In the genomic region with DNA sequence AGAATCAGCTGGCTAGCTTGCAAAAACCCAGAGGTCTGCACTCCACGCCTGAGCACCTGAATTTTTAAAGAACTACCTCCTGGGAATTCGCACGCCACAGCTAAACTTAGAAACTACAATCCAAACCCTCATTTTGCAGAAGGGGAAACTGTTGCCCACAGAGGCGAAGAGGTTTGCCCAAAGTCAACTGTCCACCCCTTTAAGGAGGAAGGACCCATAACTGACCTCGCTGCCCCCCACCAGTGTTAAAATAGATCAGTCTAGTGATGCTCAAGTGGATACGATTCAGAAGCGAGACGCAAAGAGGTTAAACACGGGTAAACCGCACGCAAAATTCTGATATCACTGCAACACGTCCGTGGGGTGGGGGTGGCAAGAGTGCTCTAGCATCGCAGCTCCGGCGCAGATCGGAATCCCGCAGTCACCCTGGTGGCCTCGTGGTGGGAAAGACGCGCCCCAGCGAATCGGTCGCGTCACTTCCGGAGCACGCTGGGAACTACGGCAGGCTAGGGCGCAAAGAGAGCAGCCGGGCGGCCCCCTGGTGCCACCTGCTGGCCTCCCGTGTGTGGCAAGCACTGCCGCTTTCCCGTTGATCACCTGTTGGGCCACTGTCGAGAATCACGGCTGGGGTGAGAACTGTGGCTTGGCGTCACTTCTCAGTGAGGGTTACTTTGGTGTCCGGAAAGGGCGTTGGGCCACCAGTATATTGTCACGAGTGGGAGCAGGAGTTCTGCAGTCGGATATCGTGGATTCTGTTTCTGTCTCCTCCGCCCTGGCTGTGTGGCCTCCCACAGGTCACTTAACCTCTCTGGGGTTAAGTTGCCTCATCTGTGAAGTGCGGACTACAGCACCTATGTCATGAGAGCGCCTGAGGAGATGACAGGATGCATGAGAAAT, we compare ENCODE assay signal across 8 cellular contexts. TPM values are rescaled to one million over a fixed set of nuclear protein-coding genes. Genes with fewer than 3 reads are reported as not detected.
DNase-seq lines count a peak whose midpoint lies in the region; ATAC-seq, FAIRE-seq and TF ChIP-seq lines count a peak whose summit lies in the region.

Gene ALKBH2, minus strand, starts transcription at position 451 of the 897 bp plus-strand sequence. CDS start 686 bp downstream, outside the sequence.

- peak; percentile 69 for ATAC-seq in HG03280 (IDR thresholded peaks at IDR 0.05; ENCODE audit: unreplicated experiment)
- ATAC-seq in central memory CD8-positive, alpha-beta T cell (replicated peaks; ENCODE audit: extremely low read depth, poor library complexity, severe bottlenecking): peak; percentile 90

- H3K9ac ChIP-seq in keratinocyte (ENCODE audit: control insufficient read depth, extremely low read depth, insufficient read depth, low read length): peak within 1 kb of the TSS; percentile 82

- peak within 1 kb of the TSS; percentile 82 for H3K27ac ChIP-seq in keratinocyte (ENCODE audit: control insufficient read depth, insufficient read depth, low read length)

- peak; percentile 87 for FAIRE-seq in keratinocyte (lab: Jason Lieb, UNC)

- no peaks in the 10 kb centered on the region for H3K9me3 ChIP-seq in keratinocyte (ENCODE audit: control insufficient read depth, low read depth, low read length)

- H3K27ac Mint-ChIP-seq in central memory CD8-positive, alpha-beta T cell (ENCODE audit: low read depth): peak within 1 kb of the TSS; percentile 87

- H2AFZ ChIP-seq in keratinocyte (ENCODE audit: control insufficient read depth, low read length): peak within 1 kb of the TSS; percentile 91

- H3K4me1 Mint-ChIP-seq in central memory CD8-positive, alpha-beta T cell: peaks cover 33% of the 10 kb centered on the region

- TF ChIP-seq CTCF in AG09319 (IDR thresholded peaks at IDR 0.05; ENCODE audit: low read depth, low read length): peak; percentile 98
- TF ChIP-seq CTCF in keratinocyte (optimal IDR thresholded peaks at IDR 0.05 in 1 of 3, IDR thresholded peaks at IDR 0.05 in 1 of 3, conservative IDR thresholded peaks at IDR 0.05 in 1 of 3; ENCODE audit: extremely low read depth in 1 of 3, insufficient read depth in 2 of 3, low read length in 3 of 3): peak; percentile 95 to 100 (median 100)

- H4K20me1 ChIP-seq in keratinocyte (ENCODE audit: control insufficient read depth, extremely low read depth, insufficient read depth, low read length): no peaks in the 10 kb centered on the region

- dilution Hi-C loops in keratinocyte (cut with MboI; ENCODE audit: extremely low pct_ligation_motif_present, low sequenced_read_pairs): no loop called here

- H3K9me1 ChIP-seq in keratinocyte (ENCODE audit: control insufficient read depth, extremely low read depth, insufficient read depth, low read length): no peaks in the 10 kb centered on the region

- peak within 1 kb of the TSS; percentile 95 for H3K4me2 ChIP-seq in keratinocyte (ENCODE audit: control insufficient read depth, extremely low read depth, insufficient read depth, low read depth, low read length)

- peaks cover 4 to 5% of the 10 kb centered on the region in 2 experiments for H3K36me3 ChIP-seq in keratinocyte (ENCODE audit: control insufficient read depth in 2 of 2, extremely low read depth in 1 of 2, insufficient read depth in 2 of 2, low read length in 2 of 2)

- peak within 1 kb of the TSS; percentile 81 for H3K4me3 Mint-ChIP-seq in central memory CD8-positive, alpha-beta T cell

- no peaks in the 10 kb centered on the region for H3K27me3 ChIP-seq in keratinocyte (ENCODE audit: control insufficient read depth, extremely low read depth, insufficient read depth, low read length)

- no peaks in the 10 kb centered on the region for H3K27me3 Mint-ChIP-seq in central memory CD8-positive, alpha-beta T cell

- peaks cover 12% of the 10 kb centered on the region for H3K4me1 ChIP-seq in keratinocyte (ENCODE audit: control insufficient read depth, extremely low read depth, insufficient read depth, low read length)

- peak within 1 kb of the TSS; percentile 50 to 91 (median 87) for H3K4me3 ChIP-seq in keratinocyte (ENCODE audit: control insufficient read depth in 2 of 3, extremely low read depth in 1 of 3, insufficient read depth in 2 of 3, low read depth in 1 of 3, low read length in 3 of 3)

- in situ Hi-C loops in GM18951 (cut with MboI; ENCODE audit: low sequenced_read_pairs, unreplicated experiment): loop anchor here (25.0 kb wide), 1 partner anchor 556 kb away; no protein-coding TSS in a partner anchor

- no peaks in the 10 kb centered on the region for H3K9me3 Mint-ChIP-seq in central memory CD8-positive, alpha-beta T cell

- peaks cover 22% of the 10 kb centered on the region for H3K36me3 Mint-ChIP-seq in central memory CD8-positive, alpha-beta T cell (ENCODE audit: insufficient read depth)

- DNase-seq in AG09319 (ENCODE audit: extremely low read depth, low read depth) (peak; percentile 75), NCI-H345 treated with DMSO at 0.1 percent for 48 hours (lab: John Stamatoyannopoulos, UW; ENCODE audit: unreplicated experiment) (peak; percentile 93), keratinocyte (ENCODE audit: low read depth, low spot score) (peak; percentile 64)
- peak; percentile 89 for DNase-seq in activated CD4-positive, CD25-positive, alpha-beta regulatory T cell treated with anti-CD3 and anti-CD28 coated beads, Interleukin-2, amount 50 U/mL, for 16 hours (ENCODE audit: low read depth, low spot score)
- DNase-seq in central memory CD8-positive, alpha-beta T cell (ENCODE audit: low spot score in 2 of 2): peak; percentile 88 to 93
- DNase-seq in stimulated activated CD4-positive, alpha-beta T cell treated with anti-CD3 and anti-CD28 coated beads, Interleukin-15, amount 100 ng/mL, for 1 hour (ENCODE audit: low read depth in 1 of 2, low spot score in 1 of 2): peak; percentile 88 to 91

- H3K79me2 ChIP-seq in keratinocyte (ENCODE audit: control insufficient read depth, insufficient read depth, low read length): peaks cover 16% of the 10 kb centered on the region

- TF ChIP-seq POLR2A in GM18951 (IDR thresholded peaks at IDR 0.05; ENCODE audit: extremely low read depth, insufficient read depth, insufficient read length): peak; percentile 81

RNA-seq across cellular contexts. Expression of gene ALKBH2, which starts in this region (rescaled TPM):
- 18.3 to 31.0 TPM (median 25.2 TPM) in 3 replicates for polyA plus RNA-seq in keratinocyte
- polyA plus RNA-seq in keratinocyte (2011; ENCODE audit: low read depth): 29.8 TPM
- 16.1 and 19.7 TPM in 2 replicates for polyA plus RNA-seq in keratinocyte (2011; cell fraction: cytosol; rRNA removed)
- 30.6 and 32.1 TPM in 2 replicates for polyA plus RNA-seq in keratinocyte (2011; cell fraction: nucleus; rRNA removed)
- 23.7 and 28.9 TPM in 2 replicates for polyA plus RNA-seq in keratinocyte (2012; ENCODE audit: low replicate concordance)
- polyA minus RNA-seq in keratinocyte: 6.6 to 17.8 TPM (median 7.8 TPM) in 3 replicates
- polyA minus RNA-seq in keratinocyte (2011; cell fraction: cytosol; rRNA and poly(A)+ RNA removed): 9.2 TPM
- polyA minus RNA-seq in keratinocyte (2011; cell fraction: nucleus; rRNA and poly(A)+ RNA removed): 6.9 and 8.6 TPM in 2 replicates

Comparison
In these comparisons a context has a peak if more than half of its experiments do, and no peak if none do; other contexts are left out.
1. Peak in every context shown above with its lines: DNase-seq, ATAC-seq, H3K4me3 ChIP-seq and H3K27ac ChIP-seq.